ENCODE assay signal across 1 cellular context in the genomic region with DNA sequence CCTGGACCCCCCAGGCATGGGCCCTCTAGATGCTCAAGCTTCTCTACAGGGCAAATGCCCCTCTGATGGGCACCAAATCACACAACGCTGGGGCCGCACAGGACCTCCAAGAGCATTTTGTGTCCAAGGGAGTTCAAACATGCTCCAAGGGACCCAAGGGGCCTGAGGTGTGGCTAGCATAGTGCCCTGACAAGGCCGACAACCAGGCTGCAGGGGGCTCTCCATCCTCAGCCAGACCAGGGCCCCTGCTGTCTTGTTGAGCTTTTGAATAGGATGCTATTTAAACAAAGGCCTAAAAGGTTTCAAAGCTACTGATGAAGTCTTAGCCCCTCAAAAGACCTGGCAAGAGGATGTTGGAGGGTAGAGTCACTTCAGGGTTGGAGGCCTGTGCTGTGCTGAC.
TF ChIP-seq lines count a peak whose summit lies in the region.

No MANE protein-coding gene starts in this region.

TF ChIP-seq in GM23338, 12 proteins besides CTCF, POLR2A, EP300 and RAD21 (continued from another document):
- TF ChIP-seq ZNF462 (CRISPR knock-in tag; IDR thresholded peaks at IDR 0.05) (no peak), REST (IDR thresholded peaks at IDR 0.05; ENCODE audit: unreplicated experiment) (no peak), STAT1 (IDR thresholded peaks at IDR 0.05; ENCODE audit: unreplicated experiment) (no peak)
